8 cellular contexts compared by ENCODE assay signal in the genomic region with DNA sequence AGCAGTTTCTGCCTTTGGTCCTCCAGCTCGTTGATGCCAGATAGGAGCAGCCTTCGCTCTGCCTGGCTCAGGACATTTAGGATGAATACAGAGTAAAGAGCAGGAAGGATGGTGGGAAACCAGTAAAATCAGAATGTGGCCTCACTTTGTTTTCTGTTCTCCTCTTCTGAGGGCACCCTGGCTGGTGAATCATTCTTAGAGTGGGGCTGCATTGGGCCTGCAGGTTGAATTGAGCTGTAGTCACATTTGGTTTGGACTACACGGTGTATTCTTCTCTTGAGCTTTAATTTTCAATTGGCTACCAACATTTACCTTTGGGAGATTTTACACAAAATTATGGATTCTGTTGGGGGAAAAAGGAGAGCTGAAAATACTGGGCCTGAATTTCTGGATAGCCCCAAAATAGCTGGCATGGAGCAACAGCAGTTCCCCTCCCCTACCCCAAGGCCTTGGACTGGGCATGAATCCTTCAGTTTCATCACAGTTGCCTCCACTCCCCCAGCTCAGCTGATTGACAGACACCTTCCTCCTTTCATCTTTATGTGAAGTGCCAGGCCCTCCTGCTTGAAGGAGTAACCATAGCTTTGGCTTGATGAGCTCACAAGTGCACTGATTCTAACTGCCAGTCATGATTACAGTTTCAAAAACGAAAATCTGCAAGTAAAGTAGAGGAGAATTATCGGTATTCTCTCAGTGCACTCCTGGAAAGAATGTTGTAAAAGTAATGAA. TPM values are rescaled to one million over a fixed set of nuclear protein-coding genes. Genes with fewer than 3 reads are reported as not detected.
DNase-seq lines count a peak whose midpoint lies in the region; ATAC-seq and TF ChIP-seq lines count a peak whose summit lies in the region.

No MANE protein-coding gene starts in this region.

- no peaks in the 10 kb centered on the region for H3K9me2 ChIP-seq in MM.1S (replicated peaks; ENCODE audit: insufficient read depth, low read length)

- no peak overlapping the region for H2BK12ac ChIP-seq in mesenchymal stem cell (ENCODE audit: low read length in 2 of 2)

- H3K36me3 ChIP-seq in mesenchymal stem cell (ENCODE audit: control insufficient read depth in 1 of 2, insufficient read depth in 2 of 2, low read depth in 1 of 2, low read length in 2 of 2) (peaks cover 30 to 87% of the 10 kb centered on the region in 2 experiments), MM.1S (replicated peaks; ENCODE audit: insufficient read depth, low read length) (0 out of 2 replicates have a peak, but pooled peaks cover 3% of the 10 kb centered on the region)

- H3K18ac ChIP-seq in mesenchymal stem cell (ENCODE audit: low read depth in 1 of 2, low read length in 2 of 2) = no peak overlapping the region

- no peaks in the 10 kb centered on the region for H3F3A ChIP-seq in MM.1S (ENCODE audit: insufficient read depth, low read length)

- H2AK5ac ChIP-seq in mesenchymal stem cell (ENCODE audit: low read length, severe bottlenecking) = no peak overlapping the region

- H3K79me1 ChIP-seq in mesenchymal stem cell (replicated peaks; ENCODE audit: low read length, poor library complexity, severe bottlenecking) = peaks cover 23% of the 10 kb centered on the region

- no peak overlapping the region for H2BK15ac ChIP-seq in mesenchymal stem cell (ENCODE audit: low read depth, poor library complexity, severe bottlenecking)

- H3K79me2 ChIP-seq in MM.1S (ENCODE audit: low read length) = no peaks in the 10 kb centered on the region

- no peak overlapping the region for H2AFZ ChIP-seq in mesenchymal stem cell (ENCODE audit: low read depth, low read length)
- H2AFZ ChIP-seq in MM.1S (ENCODE audit: low read length) = no peak overlapping the region

- H3K9ac ChIP-seq in mesenchymal stem cell (ENCODE audit: low read length) (peak overlapping the region; percentile 60), MM.1S (ENCODE audit: low read length) (no peak overlapping the region)

- H3K4me3 ChIP-seq in mesenchymal stem cell (ENCODE audit: insufficient read depth in 1 of 2, low read depth in 1 of 2, low read length in 2 of 2) (no peak overlapping the region), MM.1S (ENCODE audit: low read length) (no peak overlapping the region)

- H3K4me2 ChIP-seq in mesenchymal stem cell (ENCODE audit: low read length, poor library complexity, severe bottlenecking) = no peak overlapping the region
- H3K4me2 ChIP-seq in MM.1S (ENCODE audit: low read depth, low read length) = no peak overlapping the region

- H3K4ac ChIP-seq in mesenchymal stem cell (ENCODE audit: low read depth in 1 of 2, low read length in 2 of 2) = no peak overlapping the region

- no peaks in the 10 kb centered on the region for H3K27me3 ChIP-seq in mesenchymal stem cell (ENCODE audit: control insufficient read depth in 1 of 2, insufficient read depth in 1 of 2, low read length in 2 of 2)
- H3K27me3 ChIP-seq in MM.1S (replicated peaks; ENCODE audit: insufficient read depth, low read length) = no peaks in the 10 kb centered on the region

- H3K4me1 ChIP-seq in mesenchymal stem cell (ENCODE audit: control insufficient read depth, insufficient read depth, low read depth, low read length) = peaks cover 8% of the 10 kb centered on the region
- H3K4me1 ChIP-seq in MM.1S (ENCODE audit: low read length) = no peaks in the 10 kb centered on the region

- peak overlapping the region; percentile 3 for H3K27ac ChIP-seq in mesenchymal stem cell (ENCODE audit: low read length, poor library complexity, severe bottlenecking)
- H3K27ac ChIP-seq in MM.1S (ENCODE audit: low read length) = no peak overlapping the region

- TF ChIP-seq CTCF in MM.1S (IDR thresholded peaks at IDR 0.05; ENCODE audit: low read length) = no peak

- DNase-seq in NCI-H226 (peak; percentile 36), mesenchymal stem cell (no peak), mesenteric fat pad (ENCODE audit: low spot score) (no peak), HUDEP-2 (lab: John Stamatoyannopoulos, UW; ENCODE audit: unreplicated experiment in 76 of 76) (no peak), OCI-M2 (lab: John Stamatoyannopoulos, UW; ENCODE audit: unreplicated experiment) (no peak), MM.1S (no peak)

- no peak overlapping the region for H4K91ac ChIP-seq in mesenchymal stem cell (ENCODE audit: low read length)

- H3K23ac ChIP-seq in mesenchymal stem cell (ENCODE audit: low read length in 2 of 2) = no peak overlapping the region

- 66% methylated on average over 5 of the region's 5 CpGs for WGBS in mesenchymal stem cell

- no peak overlapping the region for H3K14ac ChIP-seq in mesenchymal stem cell (ENCODE audit: low read length in 2 of 2)

- H2BK5ac ChIP-seq in mesenchymal stem cell (ENCODE audit: low read depth, low read length, poor library complexity, severe bottlenecking) = no peak overlapping the region

- H4K8ac ChIP-seq in mesenchymal stem cell (ENCODE audit: low read length) = no peak overlapping the region

- peak; percentile 21 for ATAC-seq in GM18517 (IDR thresholded peaks at IDR 0.05; ENCODE audit: unreplicated experiment)
- peak; percentile 19 for ATAC-seq in GM21723 (IDR thresholded peaks at IDR 0.05; ENCODE audit: unreplicated experiment)

- H4K20me1 ChIP-seq in MM.1S (ENCODE audit: insufficient read depth, low read length) = no peaks in the 10 kb centered on the region

- H3K9me3 ChIP-seq in mesenchymal stem cell (ENCODE audit: control insufficient read depth, low read length) = no peaks in the 10 kb centered on the region
- H3K9me3 ChIP-seq in MM.1S (replicated peaks; ENCODE audit: insufficient read depth, low read length) = no peaks in the 10 kb centered on the region

- H2BK120ac ChIP-seq in mesenchymal stem cell (ENCODE audit: low read depth, low read length) = no peak overlapping the region

RNA-seq across cellular contexts. Expression of gene ERCC5, which starts 24.3 kb away (rescaled TPM):
- 38.4 TPM for polyA plus RNA-seq in mesenchymal stem cell (2013, experiment 1 of 2)
- 35.9 TPM for polyA plus RNA-seq in mesenchymal stem cell (2013, experiment 2 of 2)
- total RNA-seq in mesenteric fat pad = 43.8 TPM
